In the genomic region with DNA sequence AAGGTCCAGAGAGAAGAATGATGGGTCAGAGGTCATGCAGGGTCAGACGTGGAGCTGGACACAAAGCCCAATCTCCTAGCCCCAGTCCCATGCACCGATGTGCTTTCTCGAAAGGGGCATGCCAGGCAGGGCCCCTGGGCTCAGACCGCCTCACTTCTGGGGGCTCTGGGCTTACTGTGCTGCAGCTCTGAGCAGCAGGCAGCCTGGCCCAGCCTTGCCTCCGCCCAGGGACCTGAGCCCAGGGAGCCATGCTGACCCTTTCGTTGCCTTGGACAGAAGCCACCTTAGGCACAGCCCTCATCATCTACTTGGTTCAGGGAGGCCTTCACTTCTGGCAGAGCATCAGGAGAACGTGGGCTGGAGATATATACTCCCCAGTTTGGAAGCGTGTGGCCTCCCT, we compare ENCODE assay signal across 20 cellular contexts.
A peak's percentile ranks its signal among the peaks of the same experiment; 100 is the strongest.
DNase-seq lines count a peak whose midpoint lies in the region; ATAC-seq and TF ChIP-seq lines count a peak whose summit lies in the region.
"Had no signal": no experiment of that assay in that cellular context is flagged by ENCODE, and none has a peak within 500 bp of the region (broad histone marks: within the 10 kb centered on the region; RNA-seq: fewer than 3 reads in every experiment).

No MANE protein-coding gene starts in this region.

- H3K4me1 Mint-ChIP-seq in endothelial cell (ENCODE audit: unreplicated experiment), result peaks cover 87% of the 10 kb centered on the region
- H3K4me1 Mint-ChIP-seq in CD4-positive, alpha-beta T cell (ENCODE audit: low read depth), result peaks cover 16% of the 10 kb centered on the region

- H3K4me3 ChIP-seq in heart right ventricle (peak overlapping the region in 2 of 10 donors; percentile 21 to 26), psoas muscle (no peak overlapping the region), uterus (no peak overlapping the region)
- H3K4me3 ChIP-seq: breast epithelium had no signal

- H3K9me3 Mint-ChIP-seq in endothelial cell (ENCODE audit: unreplicated experiment), result no peaks in the 10 kb centered on the region
- no peaks in the 10 kb centered on the region for H3K9me3 Mint-ChIP-seq in CD4-positive, alpha-beta T cell
- H3K9me3 Mint-ChIP-seq: activated naive CD8-positive, alpha-beta T cell treated with anti-CD3 and anti-CD28 coated beads, Interleukin-2, amount 50 U/mL, for 24 hours; activated T-helper 1 cell treated with anti-CD3 and anti-CD28 coated beads, Interleukin-12 subunit alpha, Interleukin-12 subunit beta, Interleukin-2, Interleukin-4 antibody, amounts not matched to agents 30 ng/mL and 10 ng/mL and 1 ng/mL, durations not matched to agents 14 hours and 24 hours and 36 hours; CD8-positive, alpha-beta T cell had no signal

- WGBS in heart right ventricle, 2 donors, result 62 to 66% methylated on average over 8 of the region's 8 CpGs
- 67 to 74% (median 73%) methylated on average over 8 of the region's 8 CpGs for WGBS in psoas muscle, 3 donors

- H3K4me1 ChIP-seq in heart right ventricle, result peaks cover 39 to 87% (median 80%) of the 10 kb centered on the region in 9 donors
- peaks cover 47% of the 10 kb centered on the region for H3K4me1 ChIP-seq in psoas muscle
- H3K4me1 ChIP-seq in uterus, result peaks cover 5 to 22% of the 10 kb centered on the region in 2 donors

- ATAC-seq in heart right ventricle (no peak), Right ventricle myocardium inferior (no peak), psoas muscle (no peak), HG03442 (IDR thresholded peaks at IDR 0.05; ENCODE audit: unreplicated experiment) (no peak)
- ATAC-seq in CD4-positive, alpha-beta T cell (ENCODE audit: poor library complexity), result no peak
- ATAC-seq: activated CD4-positive, CD25-positive, alpha-beta regulatory T cell treated with anti-CD3 and anti-CD28 coated beads, Interleukin-2, amount 50 U/mL, for 24 hours; activated naive CD8-positive, alpha-beta T cell treated with anti-CD3 and anti-CD28 coated beads, Interleukin-2, amount 50 U/mL, for 24 hours; CD8-positive, alpha-beta T cell had no signal

- peaks cover 0 to 12% (median 0%) of the 10 kb centered on the region in 9 donors for H3K36me3 ChIP-seq in heart right ventricle
- H3K36me3 ChIP-seq in psoas muscle (ENCODE audit: insufficient read depth in 1 of 2, low read depth in 1 of 2), result no peaks in the 10 kb centered on the region
- H3K36me3 ChIP-seq in uterus, result no peaks in the 10 kb centered on the region
- H3K36me3 ChIP-seq: breast epithelium, SJCRH30 had no signal

- H3K4me3 Mint-ChIP-seq in endothelial cell (ENCODE audit: unreplicated experiment), result no peak overlapping the region
- H3K4me3 Mint-ChIP-seq in CD4-positive, alpha-beta T cell, result no peak overlapping the region
- H3K4me3 Mint-ChIP-seq: activated naive CD8-positive, alpha-beta T cell treated with anti-CD3 and anti-CD28 coated beads, Interleukin-2, amount 50 U/mL, for 24 hours; activated T-helper 1 cell treated with anti-CD3 and anti-CD28 coated beads, Interleukin-12 subunit alpha, Interleukin-12 subunit beta, Interleukin-2, Interleukin-4 antibody, amounts not matched to agents 30 ng/mL and 10 ng/mL and 1 ng/mL, durations not matched to agents 14 hours and 24 hours and 36 hours; CD8-positive, alpha-beta T cell had no signal

- CTCF ChIA-PET in CD4-positive, alpha-beta T cell (lab: Charles Lee), result no interaction called here

- DNase-seq in heart right ventricle (no peak), Right ventricle myocardium inferior (ENCODE audit: missing footprints) (no peak), endothelial cell (ENCODE audit: low spot score) (no peak), psoas muscle (no peak), uterus (no peak), medulla oblongata (ENCODE audit: extremely low spot score) (no peak)
- no peak for DNase-seq in CD4-positive, alpha-beta T cell
- DNase-seq: activated naive CD8-positive, alpha-beta T cell treated with anti-CD3 and anti-CD28 coated beads, Interleukin-2, amount 50 U/mL, for 24 hours; CD8-positive, alpha-beta T cell; DND-41; hippocampal formation; NCI-H187; NCI-H510A treated with DMSO at 0.1 percent for 48 hours; OCI-M1; small intestine had no signal

- no peaks in the 10 kb centered on the region for H3K27me3 ChIP-seq in heart right ventricle
- peaks cover 0 to 5% (median 0%) of the 10 kb centered on the region in 3 donors for H3K27me3 ChIP-seq in psoas muscle (ENCODE audit: insufficient read depth in 3 of 3, low read length in 2 of 3)
- H3K27me3 ChIP-seq in uterus, result peaks cover 0 to 3% of the 10 kb centered on the region in 2 donors
- no peaks in the 10 kb centered on the region for H3K27me3 ChIP-seq in CD4-positive, alpha-beta T cell (ENCODE audit: control insufficient read depth, insufficient read depth, low read length)
- H3K27me3 ChIP-seq: breast epithelium, SJCRH30 had no signal

- peaks cover 32% of the 10 kb centered on the region for H3K27me3 Mint-ChIP-seq in endothelial cell (ENCODE audit: unreplicated experiment)
- H3K27me3 Mint-ChIP-seq in CD4-positive, alpha-beta T cell, result no peaks in the 10 kb centered on the region
- H3K27me3 Mint-ChIP-seq: activated naive CD8-positive, alpha-beta T cell treated with anti-CD3 and anti-CD28 coated beads, Interleukin-2, amount 50 U/mL, for 24 hours had no signal

- POLR2A ChIA-PET in CD4-positive, alpha-beta T cell (lab: Charles Lee), result no interaction called here

- H3K36me3 Mint-ChIP-seq in endothelial cell (ENCODE audit: low read depth, unreplicated experiment), result peaks cover 37% of the 10 kb centered on the region
- H3K36me3 Mint-ChIP-seq in CD4-positive, alpha-beta T cell (ENCODE audit: low read depth), result peaks cover 13% of the 10 kb centered on the region

- H3K9me3 ChIP-seq in heart right ventricle, result no peaks in the 10 kb centered on the region
- H3K9me3 ChIP-seq in psoas muscle, result no peaks in the 10 kb centered on the region
- no peaks in the 10 kb centered on the region for H3K9me3 ChIP-seq in uterus
- no peaks in the 10 kb centered on the region for H3K9me3 ChIP-seq in CD4-positive, alpha-beta T cell (ENCODE audit: control insufficient read depth, low read length)
- H3K9me3 ChIP-seq: breast epithelium, SJCRH30 had no signal

- H3K27ac ChIP-seq in heart right ventricle (peak overlapping the region; percentile 44 to 95 (median 88)), psoas muscle (peak overlapping the region; percentile 73), uterus (peak overlapping the region; percentile 57 to 68)
- no peak overlapping the region for H3K27ac ChIP-seq in CD4-positive, alpha-beta T cell (ENCODE audit: low read depth, low read length)

- TF ChIP-seq POLR2A in uterus (IDR thresholded peaks at IDR 0.05), result no peak

- H3K27ac Mint-ChIP-seq in endothelial cell (ENCODE audit: unreplicated experiment), result peak overlapping the region; percentile 57
- no peak overlapping the region for H3K27ac Mint-ChIP-seq in CD4-positive, alpha-beta T cell
- H3K27ac Mint-ChIP-seq: activated T-helper 1 cell treated with anti-CD3 and anti-CD28 coated beads, Interleukin-12 subunit alpha, Interleukin-12 subunit beta, Interleukin-2, Interleukin-4 antibody, amounts not matched to agents 30 ng/mL and 10 ng/mL and 1 ng/mL, durations not matched to agents 14 hours and 24 hours and 36 hours; CD8-positive, alpha-beta T cell had no signal

- TF ChIP-seq CTCF in heart right ventricle (IDR thresholded peaks at IDR 0.05) (no peak), endothelial cell (IDR thresholded peaks at IDR 0.05; ENCODE audit: unreplicated experiment) (no peak), psoas muscle (IDR thresholded peaks at IDR 0.05) (no peak), uterus (IDR thresholded peaks at IDR 0.05) (no peak)
- TF ChIP-seq CTCF in CD4-positive, alpha-beta T cell (IDR thresholded peaks at IDR 0.05), result no peak

- intact Hi-C loops in heart right ventricle (cut with DNase I), result loop anchor here in 1 of 10 donors (5.0 kb wide), 1 partner anchor 39 kb away; no protein-coding TSS in a partner anchor
- intact Hi-C loops in Right ventricle myocardium inferior (cut with DNase I), result no loop called here
- intact Hi-C loops in psoas muscle (cut with DNase I), result no loop called here
- intact Hi-C loops in uterus (cut with DNase I; ENCODE audit: low total_unique reads), result no loop called here
- intact Hi-C loops in CD4-positive, alpha-beta T cell (cut with DNase I, micrococcal nuclease), result no loop called here
